In genomic region chr1:146448212-146448868, GRCh38 we compare ENCODE assay signal across 8 cellular contexts.
DNase-seq lines count a peak whose midpoint lies in the region; ATAC-seq and TF ChIP-seq lines count a peak whose summit lies in the region.
"Not testable (repeated sequence)": the region's sequence is repeated elsewhere in the genome, so short reads cannot be mapped to it uniquely, and the experiment has no call there.

No MANE protein-coding gene starts in this region.

- not testable (repeated sequence) for H3K27me3 ChIP-seq in testis

- H3K27ac Mint-ChIP-seq in natural killer cell treated with Interleukin-12 subunit alpha and Interleukin-12 subunit beta and Interleukin-15 and Interleukin-18, amount 100 ng/mL, for 72 hours, result not testable (repeated sequence)

- not testable (repeated sequence) for H3K9me3 Mint-ChIP-seq in natural killer cell treated with Interleukin-12 subunit alpha and Interleukin-12 subunit beta and Interleukin-15 and Interleukin-18, amount 100 ng/mL, for 72 hours

- not testable (repeated sequence) for H3K27me3 Mint-ChIP-seq in natural killer cell treated with Interleukin-12 subunit alpha and Interleukin-12 subunit beta and Interleukin-15 and Interleukin-18, amount 100 ng/mL, for 72 hours

- WGBS in testis, 2 donors, result 0 to 11% methylated on average over 1 to 4 of the region's 4 CpGs

- not testable (repeated sequence) for H3K4me1 Mint-ChIP-seq in natural killer cell treated with Interleukin-12 subunit alpha and Interleukin-12 subunit beta and Interleukin-15 and Interleukin-18, amount 100 ng/mL, for 72 hours (ENCODE audit: low read depth in 2 of 2)

- H3K9me3 ChIP-seq in testis, result not testable (repeated sequence)

- TF ChIP-seq POLR2A in testis (IDR thresholded peaks at IDR 0.05), result not testable (repeated sequence)

- H3K36me3 ChIP-seq in testis (ENCODE audit: low read depth, missing control alignments), result not testable (repeated sequence)

- H3K36me3 Mint-ChIP-seq in natural killer cell treated with Interleukin-12 subunit alpha and Interleukin-12 subunit beta and Interleukin-15 and Interleukin-18, amount 100 ng/mL, for 72 hours, result not testable (repeated sequence)

- H3K27ac ChIP-seq in testis, result not testable (repeated sequence)

- ATAC-seq in natural killer cell treated with Interleukin-12 subunit alpha and Interleukin-12 subunit beta and Interleukin-15 and Interleukin-18, amount 100 ng/mL, for 72 hours, result not testable (repeated sequence)

- DNase-seq in GM10266 (ENCODE audit: extremely low spot score); astrocyte of the cerebellum (ENCODE audit: low read depth): not testable (repeated sequence)
- DNase-seq in T-helper 22 cell (ENCODE audit: low read depth) (peak; percentile 29), activated T-cell treated with anti-CD3 and anti-CD28 coated beads for 24 hours (ENCODE audit: low read depth) (peak; percentile 32), head of caudate nucleus (peak; percentile 38 to 82 (median 63)), testis (peak; percentile 74)
- DNase-seq in natural killer cell treated with Interleukin-12 subunit alpha and Interleukin-12 subunit beta and Interleukin-15 and Interleukin-18, amount 100 ng/mL, for 72 hours (ENCODE audit: low spot score), result peak; percentile 76
- peak; percentile 33 to 41 for DNase-seq in stimulated activated CD4-positive, alpha-beta T cell treated with anti-CD3 and anti-CD28 coated beads, Interleukin-2, amount 100 ng/mL, for 48 hours

- H3K4me3 Mint-ChIP-seq in natural killer cell treated with Interleukin-12 subunit alpha and Interleukin-12 subunit beta and Interleukin-15 and Interleukin-18, amount 100 ng/mL, for 72 hours, result not testable (repeated sequence)

- in situ Hi-C loops in astrocyte of the cerebellum (cut with HindIII; ENCODE audit: low sequenced_read_pairs), result not testable (repeated sequence)

- intact Hi-C loops in head of caudate nucleus (cut with DNase I); testis (cut with DNase I; ENCODE audit: low total_unique reads): not testable (repeated sequence)

- H3K4me3 ChIP-seq in astrocyte of the cerebellum (ENCODE audit: low read depth, low read length); testis: not testable (repeated sequence)

- TF ChIP-seq CTCF in GM10266 (IDR thresholded peaks at IDR 0.05; ENCODE audit: control insufficient read depth, insufficient read depth, low read depth, missing control alignments) (peak; percentile 35), astrocyte of the cerebellum (IDR thresholded peaks at IDR 0.05; ENCODE audit: low read depth, low read length, missing control alignments) (peak; percentile 3)
- TF ChIP-seq CTCF in testis (IDR thresholded peaks at IDR 0.05), result not testable (repeated sequence)

- H3K4me1 ChIP-seq in testis, result not testable (repeated sequence)
